In genomic region chr3:184874709-184875644, GRCh38 we compare ENCODE assay signal across 9 cellular contexts.
A peak's percentile ranks its signal among the peaks of the same experiment; 100 is the strongest.
DNase-seq lines count a peak whose midpoint lies in the region; ATAC-seq, FAIRE-seq and TF ChIP-seq lines count a peak whose summit lies in the region.
"Had no signal": no experiment of that assay in that cellular context is flagged by ENCODE, and none has a peak within 500 bp of the region (broad histone marks: within the 10 kb centered on the region; RNA-seq: fewer than 3 reads in every experiment).

No MANE protein-coding gene starts in this region.

- peaks cover 79% of the 10 kb centered on the region for H3K36me3 Mint-ChIP-seq in CD8-positive, alpha-beta T cell
- peaks cover 39% of the 10 kb centered on the region for H3K36me3 Mint-ChIP-seq in MCF 10A (ENCODE audit: insufficient read depth, unreplicated experiment)

- no peaks in the 10 kb centered on the region for H3K27me3 ChIP-seq in CD8-positive, alpha-beta T cell (ENCODE audit: insufficient read depth, low read length)
- no peaks in the 10 kb centered on the region for H3K27me3 ChIP-seq in right lobe of liver

- WGBS in right lobe of liver (ENCODE audit: insufficient coverage, low coverage, low lambda C conversion rate, missing lambda C conversion rate): 71% methylated on average over 5 of the region's 5 CpGs

- no peak overlapping the region for H3K4me3 Mint-ChIP-seq in CD8-positive, alpha-beta T cell
- no peak overlapping the region for H3K4me3 Mint-ChIP-seq in MCF 10A (ENCODE audit: unreplicated experiment)
- H3K4me3 Mint-ChIP-seq: naive thymus-derived CD8-positive, alpha-beta T cell had no signal

- FAIRE-seq in GM18507 (lab: Jason Lieb, UNC): peak; percentile 65

- no peaks in the 10 kb centered on the region for H3K4me1 Mint-ChIP-seq in CD8-positive, alpha-beta T cell (ENCODE audit: low read depth)
- no peaks in the 10 kb centered on the region for H3K4me1 Mint-ChIP-seq in MCF 10A (ENCODE audit: insufficient read depth, unreplicated experiment)

- CTCF ChIA-PET in CD8-positive, alpha-beta T cell (lab: Charles Lee): interaction anchor here (0.6 kb wide), 1 partner anchor 60 kb away, joined by 5 read pairs; no protein-coding TSS in a partner anchor
- CTCF ChIA-PET in MCF 10A (lab: Yijun Ruan, JAX): interaction anchor here (0.6 to 1.9 kb wide), 26 partner anchors 9 to 1725 kb away, joined by 3 to 14 read pairs (median 4); no protein-coding TSS in a partner anchor

- H3K27ac ChIP-seq in CD8-positive, alpha-beta T cell (ENCODE audit: low read depth, low read length): no peak overlapping the region
- H3K27ac ChIP-seq in right lobe of liver: no peak overlapping the region

- H3K9me3 Mint-ChIP-seq in CD8-positive, alpha-beta T cell: no peaks in the 10 kb centered on the region
- no peaks in the 10 kb centered on the region for H3K9me3 Mint-ChIP-seq in MCF 10A (ENCODE audit: unreplicated experiment)
- H3K9me3 Mint-ChIP-seq: naive thymus-derived CD8-positive, alpha-beta T cell had no signal

- BruUV-seq in MCF 10A (replicated peaks; lab: Mats Ljungman, UMichigan): no TSS peak

- no peak for ATAC-seq in CD8-positive, alpha-beta T cell
- ATAC-seq in right lobe of liver: peak; percentile 63 to 76 (median 68)
- no peak for ATAC-seq in HG02642 (IDR thresholded peaks at IDR 0.05; ENCODE audit: poor library complexity, unreplicated experiment)
- no peak for ATAC-seq in HG03460 (IDR thresholded peaks at IDR 0.05; ENCODE audit: unreplicated experiment)
- ATAC-seq: naive thymus-derived CD8-positive, alpha-beta T cell had no signal

- POLR2A ChIA-PET in CD8-positive, alpha-beta T cell (lab: Charles Lee): interaction anchor here (0.6 kb wide), 1 partner anchor 631 kb away, joined by 3 read pairs; no protein-coding TSS in a partner anchor
- POLR2A ChIA-PET in MCF 10A (lab: Yijun Ruan, JAX): no interaction called here

- no peak for DNase-seq in CD8-positive, alpha-beta T cell
- DNase-seq in GM18507 (ENCODE audit: extremely low spot score, insufficient read length, low read depth) (peak; percentile 2), NCI-H345 (lab: John Stamatoyannopoulos, UW) (peak; percentile 5), MCF 10A (ENCODE audit: unreplicated experiment) (peak; percentile 35), right lobe of liver (no peak)
- DNase-seq in activated CD8-positive, alpha-beta memory T cell treated with anti-CD3 and anti-CD28 coated beads for 24 hours: no peak

- H3K27me3 Mint-ChIP-seq in CD8-positive, alpha-beta T cell (ENCODE audit: low read depth): no peaks in the 10 kb centered on the region
- no peaks in the 10 kb centered on the region for H3K27me3 Mint-ChIP-seq in MCF 10A (ENCODE audit: insufficient read depth, unreplicated experiment)
- H3K27me3 Mint-ChIP-seq: naive thymus-derived CD8-positive, alpha-beta T cell had no signal

- no peaks in the 10 kb centered on the region for H3K4me1 ChIP-seq in CD8-positive, alpha-beta T cell (ENCODE audit: insufficient read depth, low read length)
- no peaks in the 10 kb centered on the region for H3K4me1 ChIP-seq in right lobe of liver

- TF ChIP-seq CTCF in CD8-positive, alpha-beta T cell (IDR thresholded peaks at IDR 0.05): peak; percentile 44
- TF ChIP-seq CTCF in MCF 10A (IDR thresholded peaks at IDR 0.05; ENCODE audit: unreplicated experiment) (peak; percentile 71), right lobe of liver (IDR thresholded peaks at IDR 0.05) (peak; percentile 55 to 65 (median 62))

- TF ChIP-seq POLR2A in right lobe of liver (IDR thresholded peaks at IDR 0.05): no peak

- no peak overlapping the region for H3K4me3 ChIP-seq in CD8-positive, alpha-beta T cell (ENCODE audit: low read depth, low read length)
- no peak overlapping the region for H3K4me3 ChIP-seq in right lobe of liver

- intact Hi-C loops in CD8-positive, alpha-beta T cell (cut with DNase I, micrococcal nuclease): loop anchor here (2.0 to 10.0 kb wide), 3 partner anchors 302 to 434 kb away; no protein-coding TSS in a partner anchor
- intact Hi-C loops in MCF 10A (cut with micrococcal nuclease) (loop anchor here (1.0 to 10.0 kb wide), 4 partner anchors 200 to 407 kb away; no protein-coding TSS in a partner anchor), right lobe of liver (cut with DNase I) (loop anchor here (5.0 to 10.0 kb wide), 2 partner anchors 302 to 310 kb away; no protein-coding TSS in a partner anchor)

- peaks cover 13% of the 10 kb centered on the region for H3K36me3 ChIP-seq in CD8-positive, alpha-beta T cell (ENCODE audit: insufficient read depth, low read length)
- H3K36me3 ChIP-seq in right lobe of liver: peaks cover 0 to 12% (median 0%) of the 10 kb centered on the region in 4 donors

- H3K9me3 ChIP-seq in CD8-positive, alpha-beta T cell (ENCODE audit: low read length): no peaks in the 10 kb centered on the region
- no peaks in the 10 kb centered on the region for H3K9me3 ChIP-seq in right lobe of liver

- peak overlapping the region; percentile 13 for H3K27ac Mint-ChIP-seq in CD8-positive, alpha-beta T cell
- H3K27ac Mint-ChIP-seq in MCF 10A (ENCODE audit: low read depth, unreplicated experiment): no peak overlapping the region

Comparison
In these comparisons a context has a peak if more than half of its experiments do, and no peak if none do; other contexts are left out.
1. ATAC-seq: peak in right lobe of liver (4 of 4); none in CD8-positive, alpha-beta T cell (single experiment), HG02642 (single experiment) and HG03460 (single experiment).
2. DNase-seq: peak in GM18507 (single experiment), NCI-H345 (single experiment) and MCF 10A (single experiment); none in CD8-positive, alpha-beta T cell (0 of 7), right lobe of liver (0 of 3) and activated CD8-positive, alpha-beta memory T cell treated with anti-CD3 and anti-CD28 coated beads for 24 hours (single experiment).
3. Peak in every context shown above with its lines, with median percentiles within 50 percentile points of each other: CTCF ChIP-seq.